Comparison of ENCODE assay signal across 2 cellular contexts in the genomic region with DNA sequence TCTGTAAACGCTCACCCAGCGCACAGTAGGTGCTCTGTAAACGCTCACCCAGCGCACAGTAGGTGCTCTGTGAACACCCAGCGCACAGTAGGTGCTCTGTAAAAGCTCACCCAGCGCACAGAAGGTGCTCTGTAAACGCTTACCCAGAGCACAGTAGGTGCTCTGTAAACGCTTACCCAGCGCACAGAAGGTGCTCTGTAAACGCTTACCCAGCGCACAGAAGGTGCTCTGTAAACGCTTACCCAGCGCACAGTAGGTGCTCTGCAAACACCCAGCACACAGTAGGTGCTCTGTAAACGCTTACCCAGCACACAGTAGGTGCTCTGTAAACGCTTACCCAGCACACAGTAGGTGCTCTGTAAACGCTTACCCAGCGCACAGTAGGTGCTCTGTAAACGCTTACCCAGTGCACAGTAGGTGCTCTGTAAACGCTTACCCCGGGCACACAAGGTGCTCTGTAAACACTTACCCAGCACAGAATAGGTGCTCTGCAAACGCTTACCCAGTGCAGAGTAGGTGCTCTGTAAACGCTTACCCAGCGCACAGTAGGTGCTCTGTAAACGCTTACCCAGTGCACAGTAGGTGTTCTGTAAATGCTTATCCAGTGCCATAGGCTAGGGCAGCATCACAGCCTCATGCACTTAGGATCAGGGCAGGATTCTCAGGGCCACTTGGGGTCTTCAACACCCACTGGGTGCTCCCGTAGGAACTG.
TF ChIP-seq lines count a peak whose summit lies in the region.
"Not testable (repeated sequence)": the region's sequence is repeated elsewhere in the genome, so short reads cannot be mapped to it uniquely, and the experiment has no call there.

No MANE protein-coding gene starts in this region.

TF ChIP-seq in A549, 52 proteins besides CTCF, POLR2A, EP300 and RAD21:
- TF ChIP-seq HDAC2 (IDR thresholded peaks at IDR 0.05): peak; percentile 71
- TF ChIP-seq CHD4 (IDR thresholded peaks at IDR 0.05; ENCODE audit: borderline replicate concordance): peak; percentile 98; the same call in 1 of the 2 replicates
- TF ChIP-seq KDM1A (IDR thresholded peaks at IDR 0.05; ENCODE audit: low read depth): peak; percentile 97

TF ChIP-seq in K562, 482 proteins besides CTCF, POLR2A, EP300 and RAD21:
- TF ChIP-seq, protein P1, sequence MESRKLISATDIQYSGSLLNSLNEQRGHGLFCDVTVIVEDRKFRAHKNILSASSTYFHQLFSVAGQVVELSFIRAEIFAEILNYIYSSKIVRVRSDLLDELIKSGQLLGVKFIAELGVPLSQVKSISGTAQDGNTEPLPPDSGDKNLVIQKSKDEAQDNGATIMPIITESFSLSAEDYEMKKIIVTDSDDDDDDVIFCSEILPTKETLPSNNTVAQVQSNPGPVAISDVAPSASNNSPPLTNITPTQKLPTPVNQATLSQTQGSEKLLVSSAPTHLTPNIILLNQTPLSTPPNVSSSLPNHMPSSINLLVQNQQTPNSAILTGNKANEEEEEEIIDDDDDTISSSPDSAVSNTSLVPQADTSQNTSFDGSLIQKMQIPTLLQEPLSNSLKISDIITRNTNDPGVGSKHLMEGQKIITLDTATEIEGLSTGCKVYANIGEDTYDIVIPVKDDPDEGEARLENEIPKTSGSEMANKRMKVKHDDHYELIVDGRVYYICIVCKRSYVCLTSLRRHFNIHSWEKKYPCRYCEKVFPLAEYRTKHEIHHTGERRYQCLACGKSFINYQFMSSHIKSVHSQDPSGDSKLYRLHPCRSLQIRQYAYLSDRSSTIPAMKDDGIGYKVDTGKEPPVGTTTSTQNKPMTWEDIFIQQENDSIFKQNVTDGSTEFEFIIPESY (CRISPR knock-in tag; IDR thresholded peaks at IDR 0.05): peak; percentile 20; the same call in 1 of the 2 replicates
- TF ChIP-seq, protein P2, sequence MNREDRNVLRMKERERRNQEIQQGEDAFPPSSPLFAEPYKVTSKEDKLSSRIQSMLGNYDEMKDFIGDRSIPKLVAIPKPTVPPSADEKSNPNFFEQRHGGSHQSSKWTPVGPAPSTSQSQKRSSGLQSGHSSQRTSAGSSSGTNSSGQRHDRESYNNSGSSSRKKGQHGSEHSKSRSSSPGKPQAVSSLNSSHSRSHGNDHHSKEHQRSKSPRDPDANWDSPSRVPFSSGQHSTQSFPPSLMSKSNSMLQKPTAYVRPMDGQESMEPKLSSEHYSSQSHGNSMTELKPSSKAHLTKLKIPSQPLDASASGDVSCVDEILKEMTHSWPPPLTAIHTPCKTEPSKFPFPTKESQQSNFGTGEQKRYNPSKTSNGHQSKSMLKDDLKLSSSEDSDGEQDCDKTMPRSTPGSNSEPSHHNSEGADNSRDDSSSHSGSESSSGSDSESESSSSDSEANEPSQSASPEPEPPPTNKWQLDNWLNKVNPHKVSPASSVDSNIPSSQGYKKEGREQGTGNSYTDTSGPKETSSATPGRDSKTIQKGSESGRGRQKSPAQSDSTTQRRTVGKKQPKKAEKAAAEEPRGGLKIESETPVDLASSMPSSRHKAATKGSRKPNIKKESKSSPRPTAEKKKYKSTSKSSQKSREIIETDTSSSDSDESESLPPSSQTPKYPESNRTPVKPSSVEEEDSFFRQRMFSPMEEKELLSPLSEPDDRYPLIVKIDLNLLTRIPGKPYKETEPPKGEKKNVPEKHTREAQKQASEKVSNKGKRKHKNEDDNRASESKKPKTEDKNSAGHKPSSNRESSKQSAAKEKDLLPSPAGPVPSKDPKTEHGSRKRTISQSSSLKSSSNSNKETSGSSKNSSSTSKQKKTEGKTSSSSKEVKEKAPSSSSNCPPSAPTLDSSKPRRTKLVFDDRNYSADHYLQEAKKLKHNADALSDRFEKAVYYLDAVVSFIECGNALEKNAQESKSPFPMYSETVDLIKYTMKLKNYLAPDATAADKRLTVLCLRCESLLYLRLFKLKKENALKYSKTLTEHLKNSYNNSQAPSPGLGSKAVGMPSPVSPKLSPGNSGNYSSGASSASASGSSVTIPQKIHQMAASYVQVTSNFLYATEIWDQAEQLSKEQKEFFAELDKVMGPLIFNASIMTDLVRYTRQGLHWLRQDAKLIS (CRISPR knock-in tag; IDR thresholded peaks at IDR 0.05): 0 out of 2 replicates have a peak, but pooled peaks have one; percentile 63
- TF ChIP-seq CBX1 (IDR thresholded peaks at IDR 0.05; ENCODE audit: low read depth) (peak; percentile 89; the same call in 1 of the 2 replicates), NR2C2 (tag; IDR thresholded peaks at IDR 0.05) (peak; percentile 25; the same call in 1 of the 2 replicates), ZNF644 (tag; IDR thresholded peaks at IDR 0.05; ENCODE audit: low read depth) (peak; percentile 80), ADNP (tag; IDR thresholded peaks at IDR 0.05) (peak; percentile 98), KLF1 (tag; IDR thresholded peaks at IDR 0.05) (0 out of 2 replicates have a peak, but pooled peaks have one; percentile 20), MEF2D (tag; conservative IDR thresholded peaks at IDR 0.05; ENCODE audit: low read depth) (peak; percentile 57; the same call in 1 of the 2 replicates), ZKSCAN1 (IDR thresholded peaks at IDR 0.05; ENCODE audit: low read depth, low read length) (peak; percentile 99), RCOR1 (IDR thresholded peaks at IDR 0.05; ENCODE audit: borderline replicate concordance in 1 of 2, low read depth in 2 of 2, low read length in 2 of 2) (0 out of 4 replicates have a peak, but pooled peaks of 1 of the 2 experiments have one; percentile 7), SP1 (CRISPR knock-in tag; IDR thresholded peaks at IDR 0.05) (peak; percentile 39; the same call in 1 of the 2 replicates), GABPB1 (CRISPR knock-in tag; IDR thresholded peaks at IDR 0.05) (peak; percentile 45; the same call in 1 of the 2 replicates), KDM1A (IDR thresholded peaks at IDR 0.05) (peak in 1 of 2 experiments; percentile 45; a peak in 1 of 4 replicates), ZNF175 (CRISPR knock-in tag; IDR thresholded peaks at IDR 0.05; ENCODE audit: low read depth) (0 out of 2 replicates have a peak, but pooled peaks have one; percentile 19), IRF2 (CRISPR knock-in tag; IDR thresholded peaks at IDR 0.05) (0 out of 2 replicates have a peak, but pooled peaks have one; percentile 40), FOXA3 (CRISPR knock-in tag; conservative IDR thresholded peaks at IDR 0.05 in 1 of 2, IDR thresholded peaks at IDR 0.05 in 1 of 2) (peak; percentile 63 to 99), STAG1 (CRISPR knock-in tag; IDR thresholded peaks at IDR 0.05; ENCODE audit: borderline replicate concordance) (0 out of 2 replicates have a peak, but pooled peaks have one; percentile 23), CHD4 (IDR thresholded peaks at IDR 0.05; ENCODE audit: insufficient read depth, insufficient replicate concordance, low read depth, low read length, poor library complexity, severe bottlenecking) (peak; percentile 82), MED1 (CRISPR knock-in tag; IDR thresholded peaks at IDR 0.05; ENCODE audit: borderline replicate concordance) (0 out of 2 replicates have a peak, but pooled peaks have one; percentile 68), ZNF232 (CRISPR knock-in tag; IDR thresholded peaks at IDR 0.05) (0 out of 2 replicates have a peak, but pooled peaks have one; percentile 57), ZKSCAN8 (CRISPR knock-in tag; IDR thresholded peaks at IDR 0.05) (peak; percentile 99), BCOR (IDR thresholded peaks at IDR 0.05) (0 out of 2 replicates have a peak, but pooled peaks have one; percentile 12), SMARCA5 (IDR thresholded peaks at IDR 0.05) (peak; percentile 90), TOE1 (CRISPR knock-in tag; IDR thresholded peaks at IDR 0.05; ENCODE audit: borderline replicate concordance, low read depth) (0 out of 2 replicates have a peak, but pooled peaks have one; percentile 58)
- TF ChIP-seq, protein P3, sequence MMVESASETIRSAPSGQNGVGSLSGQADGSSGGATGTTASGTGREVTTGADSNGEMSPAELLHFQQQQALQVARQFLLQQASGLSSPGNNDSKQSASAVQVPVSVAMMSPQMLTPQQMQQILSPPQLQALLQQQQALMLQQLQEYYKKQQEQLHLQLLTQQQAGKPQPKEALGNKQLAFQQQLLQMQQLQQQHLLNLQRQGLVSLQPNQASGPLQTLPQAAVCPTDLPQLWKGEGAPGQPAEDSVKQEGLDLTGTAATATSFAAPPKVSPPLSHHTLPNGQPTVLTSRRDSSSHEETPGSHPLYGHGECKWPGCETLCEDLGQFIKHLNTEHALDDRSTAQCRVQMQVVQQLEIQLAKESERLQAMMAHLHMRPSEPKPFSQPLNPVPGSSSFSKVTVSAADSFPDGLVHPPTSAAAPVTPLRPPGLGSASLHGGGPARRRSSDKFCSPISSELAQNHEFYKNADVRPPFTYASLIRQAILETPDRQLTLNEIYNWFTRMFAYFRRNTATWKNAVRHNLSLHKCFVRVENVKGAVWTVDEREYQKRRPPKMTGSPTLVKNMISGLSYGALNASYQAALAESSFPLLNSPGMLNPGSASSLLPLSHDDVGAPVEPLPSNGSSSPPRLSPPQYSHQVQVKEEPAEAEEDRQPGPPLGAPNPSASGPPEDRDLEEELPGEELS (CRISPR knock-in tag; IDR thresholded peaks at IDR 0.05; ENCODE audit: borderline replicate concordance): 0 out of 2 replicates have a peak, but pooled peaks have one; percentile 65
- TF ChIP-seq, protein P4, sequence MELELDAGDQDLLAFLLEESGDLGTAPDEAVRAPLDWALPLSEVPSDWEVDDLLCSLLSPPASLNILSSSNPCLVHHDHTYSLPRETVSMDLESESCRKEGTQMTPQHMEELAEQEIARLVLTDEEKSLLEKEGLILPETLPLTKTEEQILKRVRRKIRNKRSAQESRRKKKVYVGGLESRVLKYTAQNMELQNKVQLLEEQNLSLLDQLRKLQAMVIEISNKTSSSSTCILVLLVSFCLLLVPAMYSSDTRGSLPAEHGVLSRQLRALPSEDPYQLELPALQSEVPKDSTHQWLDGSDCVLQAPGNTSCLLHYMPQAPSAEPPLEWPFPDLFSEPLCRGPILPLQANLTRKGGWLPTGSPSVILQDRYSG (tag; conservative IDR thresholded peaks at IDR 0.05; ENCODE audit: low read depth): 0 out of 2 replicates have a peak, but pooled peaks have one; percentile 31
- not testable (repeated sequence) for TF ChIP-seq NR2C2 (CRISPR knock-in tag; IDR thresholded peaks at IDR 0.05); TOE1 (IDR thresholded peaks at IDR 0.05; ENCODE audit: borderline replicate concordance)
- TF ChIP-seq, protein P5, sequence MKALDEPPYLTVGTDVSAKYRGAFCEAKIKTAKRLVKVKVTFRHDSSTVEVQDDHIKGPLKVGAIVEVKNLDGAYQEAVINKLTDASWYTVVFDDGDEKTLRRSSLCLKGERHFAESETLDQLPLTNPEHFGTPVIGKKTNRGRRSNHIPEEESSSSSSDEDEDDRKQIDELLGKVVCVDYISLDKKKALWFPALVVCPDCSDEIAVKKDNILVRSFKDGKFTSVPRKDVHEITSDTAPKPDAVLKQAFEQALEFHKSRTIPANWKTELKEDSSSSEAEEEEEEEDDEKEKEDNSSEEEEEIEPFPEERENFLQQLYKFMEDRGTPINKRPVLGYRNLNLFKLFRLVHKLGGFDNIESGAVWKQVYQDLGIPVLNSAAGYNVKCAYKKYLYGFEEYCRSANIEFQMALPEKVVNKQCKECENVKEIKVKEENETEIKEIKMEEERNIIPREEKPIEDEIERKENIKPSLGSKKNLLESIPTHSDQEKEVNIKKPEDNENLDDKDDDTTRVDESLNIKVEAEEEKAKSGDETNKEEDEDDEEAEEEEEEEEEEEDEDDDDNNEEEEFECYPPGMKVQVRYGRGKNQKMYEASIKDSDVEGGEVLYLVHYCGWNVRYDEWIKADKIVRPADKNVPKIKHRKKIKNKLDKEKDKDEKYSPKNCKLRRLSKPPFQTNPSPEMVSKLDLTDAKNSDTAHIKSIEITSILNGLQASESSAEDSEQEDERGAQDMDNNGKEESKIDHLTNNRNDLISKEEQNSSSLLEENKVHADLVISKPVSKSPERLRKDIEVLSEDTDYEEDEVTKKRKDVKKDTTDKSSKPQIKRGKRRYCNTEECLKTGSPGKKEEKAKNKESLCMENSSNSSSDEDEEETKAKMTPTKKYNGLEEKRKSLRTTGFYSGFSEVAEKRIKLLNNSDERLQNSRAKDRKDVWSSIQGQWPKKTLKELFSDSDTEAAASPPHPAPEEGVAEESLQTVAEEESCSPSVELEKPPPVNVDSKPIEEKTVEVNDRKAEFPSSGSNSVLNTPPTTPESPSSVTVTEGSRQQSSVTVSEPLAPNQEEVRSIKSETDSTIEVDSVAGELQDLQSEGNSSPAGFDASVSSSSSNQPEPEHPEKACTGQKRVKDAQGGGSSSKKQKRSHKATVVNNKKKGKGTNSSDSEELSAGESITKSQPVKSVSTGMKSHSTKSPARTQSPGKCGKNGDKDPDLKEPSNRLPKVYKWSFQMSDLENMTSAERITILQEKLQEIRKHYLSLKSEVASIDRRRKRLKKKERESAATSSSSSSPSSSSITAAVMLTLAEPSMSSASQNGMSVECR (CRISPR knock-in tag; IDR thresholded peaks at IDR 0.05): 0 out of 2 replicates have a peak, but pooled peaks have one; percentile 9
- TF ChIP-seq, protein P6, sequence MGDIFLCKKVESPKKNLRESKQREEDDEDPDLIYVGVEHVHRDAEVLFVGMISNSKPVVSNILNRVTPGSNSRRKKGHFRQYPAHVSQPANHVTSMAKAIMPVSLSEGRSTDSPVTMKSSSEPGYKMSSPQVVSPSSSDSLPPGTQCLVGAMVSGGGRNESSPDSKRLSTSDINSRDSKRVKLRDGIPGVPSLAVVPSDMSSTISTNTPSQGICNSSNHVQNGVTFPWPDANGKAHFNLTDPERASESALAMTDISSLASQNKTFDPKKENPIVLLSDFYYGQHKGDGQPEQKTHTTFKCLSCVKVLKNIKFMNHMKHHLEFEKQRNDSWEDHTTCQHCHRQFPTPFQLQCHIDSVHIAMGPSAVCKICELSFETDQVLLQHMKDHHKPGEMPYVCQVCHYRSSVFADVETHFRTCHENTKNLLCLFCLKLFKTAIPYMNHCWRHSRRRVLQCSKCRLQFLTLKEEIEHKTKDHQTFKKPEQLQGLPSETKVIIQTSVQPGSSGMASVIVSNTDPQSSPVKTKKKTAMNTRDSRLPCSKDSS (IDR thresholded peaks at IDR 0.05; ENCODE audit: low read depth, partially characterized antibody): peak; percentile 40
- TF ChIP-seq, protein P7, sequence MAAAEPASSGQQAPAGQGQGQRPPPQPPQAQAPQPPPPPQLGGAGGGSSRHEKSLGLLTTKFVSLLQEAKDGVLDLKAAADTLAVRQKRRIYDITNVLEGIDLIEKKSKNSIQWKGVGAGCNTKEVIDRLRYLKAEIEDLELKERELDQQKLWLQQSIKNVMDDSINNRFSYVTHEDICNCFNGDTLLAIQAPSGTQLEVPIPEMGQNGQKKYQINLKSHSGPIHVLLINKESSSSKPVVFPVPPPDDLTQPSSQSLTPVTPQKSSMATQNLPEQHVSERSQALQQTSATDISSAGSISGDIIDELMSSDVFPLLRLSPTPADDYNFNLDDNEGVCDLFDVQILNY (CRISPR knock-in tag; IDR thresholded peaks at IDR 0.05): 0 out of 2 replicates have a peak, but pooled peaks have one; percentile 80
